In the genomic region with DNA sequence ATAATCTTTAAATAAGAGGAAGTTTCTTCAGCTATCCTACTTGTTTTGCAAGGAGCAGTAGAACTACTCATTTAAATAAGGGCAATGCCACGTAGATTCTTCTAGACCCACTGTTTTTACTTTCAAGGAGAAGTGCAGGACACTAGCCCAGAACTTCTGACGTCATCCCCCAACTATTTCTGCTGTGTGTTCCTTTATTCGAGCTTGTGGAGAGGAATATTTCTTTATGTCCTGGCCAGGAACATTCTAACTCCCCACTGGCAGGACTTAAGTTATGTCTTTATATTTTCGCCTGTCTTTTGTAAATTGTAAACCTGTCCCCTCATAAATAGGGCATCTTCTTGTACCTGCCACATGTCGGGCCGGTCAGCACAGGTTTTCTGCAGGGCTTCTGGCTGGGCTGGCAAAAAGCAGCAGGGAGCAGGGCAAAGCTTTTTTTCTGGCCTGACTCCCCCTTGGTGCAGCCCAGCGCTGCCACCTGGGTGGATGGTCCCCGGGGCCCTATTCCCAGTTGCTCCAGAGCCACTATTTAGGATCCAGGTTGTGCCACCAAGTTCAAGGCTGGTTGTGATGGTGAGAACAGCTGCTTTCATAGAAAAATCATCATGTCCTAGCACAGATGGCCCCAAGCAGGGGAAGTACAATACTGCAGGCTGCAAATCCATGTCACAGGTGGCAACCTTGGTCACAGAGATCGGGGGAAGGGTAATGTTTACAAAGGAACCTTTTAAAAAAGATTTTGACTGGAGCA, we compare ENCODE assay signal across 8 cellular contexts. TPM values are rescaled to one million over a fixed set of nuclear protein-coding genes. Genes with fewer than 3 reads are reported as not detected.
DNase-seq lines count a peak whose midpoint lies in the region; TF ChIP-seq lines count a peak whose summit lies in the region.

No MANE protein-coding gene starts in this region.

- no peaks in the 10 kb centered on the region for H3K9me3 ChIP-seq in left ventricle myocardium inferior (replicated peaks)

- peaks cover 48% of the 10 kb centered on the region for H3K4me1 Mint-ChIP-seq in progenitor cell of endocrine pancreas (ENCODE audit: low read depth)

- no peaks in the 10 kb centered on the region for H3K9me3 Mint-ChIP-seq in progenitor cell of endocrine pancreas (ENCODE audit: low read depth)

- peak overlapping the region; percentile 99 for H3K27ac Mint-ChIP-seq in progenitor cell of endocrine pancreas

- intact Hi-C loops in left ventricle myocardium inferior (cut with micrococcal nuclease) = loop anchor here (5.0 to 10.0 kb wide), 2 partner anchors 51 to 118 kb away; no protein-coding TSS in a partner anchor

- H3K36me3 ChIP-seq in left ventricle myocardium inferior = no peaks in the 10 kb centered on the region

- DNase-seq in Daoy (ENCODE audit: low read depth) (peak; percentile 71), HFF-Myc (ENCODE audit: extremely low read depth, low read depth) (peak; percentile 74), NOMO-1 (lab: John Stamatoyannopoulos, UW; ENCODE audit: unreplicated experiment in 2 of 2) (peak; percentile 64 to 78), amniotic epithelial cell (ENCODE audit: low read depth) (peak; percentile 95), left ventricle myocardium inferior (peak; percentile 29), progenitor cell of endocrine pancreas (ENCODE audit: low spot score, unreplicated experiment) (no peak), NCI-H187 treated with DMSO at 0.1 percent for 48 hours (lab: John Stamatoyannopoulos, UW) (no peak)
- no peak for DNase-seq in stimulated activated CD4-positive, alpha-beta T cell treated with anti-CD3 and anti-CD28 coated beads, Interleukin-1b, Interleukin-23, amount 100 ng/mL, for 48 hours

- H3K4me3 ChIP-seq in HFF-Myc (replicated peaks; ENCODE audit: low read depth, low read length) = peak overlapping the region; percentile 65
- H3K4me3 ChIP-seq in left ventricle myocardium inferior = peak overlapping the region; percentile 74

- peaks cover 68% of the 10 kb centered on the region for H3K4me1 ChIP-seq in left ventricle myocardium inferior

- TF ChIP-seq CTCF in HFF-Myc (IDR thresholded peaks at IDR 0.05; ENCODE audit: low read depth, low read length, missing control alignments) (no peak), left ventricle myocardium inferior (IDR thresholded peaks at IDR 0.05; ENCODE audit: borderline replicate concordance) (peak; percentile 18), progenitor cell of endocrine pancreas (IDR thresholded peaks at IDR 0.05; ENCODE audit: unreplicated experiment) (no peak)

- H3K27ac ChIP-seq in left ventricle myocardium inferior (replicated peaks) = peak overlapping the region; percentile 95

- no peaks in the 10 kb centered on the region for H3K27me3 Mint-ChIP-seq in progenitor cell of endocrine pancreas

- no peaks in the 10 kb centered on the region for H3K36me3 Mint-ChIP-seq in progenitor cell of endocrine pancreas (ENCODE audit: insufficient read depth)

- peak overlapping the region; percentile 81 for H3K4me3 Mint-ChIP-seq in progenitor cell of endocrine pancreas (ENCODE audit: low read depth)

- no peaks in the 10 kb centered on the region for H3K27me3 ChIP-seq in left ventricle myocardium inferior (ENCODE audit: low read depth)

RNA-seq across cellular contexts. Expression of a gene that starts 1.8 kb away (rescaled TPM):
- total RNA-seq in Daoy (2014; rRNA removed; shearing (Covaris generic)) = 30.4 and 33.2 TPM in 2 replicates
- total RNA-seq in left ventricle myocardium inferior (76.5 TPM), progenitor cell of endocrine pancreas (51.3 and 51.4 TPM in 2 replicates)

Comparison
In these comparisons a context has a peak if more than half of its experiments do, and no peak if none do; other contexts are left out.
1. DNase-seq: peak in Daoy (single experiment), HFF-Myc (single experiment), NOMO-1 (2 of 2), amniotic epithelial cell (single experiment) and left ventricle myocardium inferior (single experiment); none in progenitor cell of endocrine pancreas (single experiment), NCI-H187 treated with DMSO at 0.1 percent for 48 hours (single experiment) and stimulated activated CD4-positive, alpha-beta T cell treated with anti-CD3 and anti-CD28 coated beads, Interleukin-1b, Interleukin-23, amount 100 ng/mL, for 48 hours (single experiment).